Comparison of ENCODE assay signal across 8 cellular contexts in the genomic region with DNA sequence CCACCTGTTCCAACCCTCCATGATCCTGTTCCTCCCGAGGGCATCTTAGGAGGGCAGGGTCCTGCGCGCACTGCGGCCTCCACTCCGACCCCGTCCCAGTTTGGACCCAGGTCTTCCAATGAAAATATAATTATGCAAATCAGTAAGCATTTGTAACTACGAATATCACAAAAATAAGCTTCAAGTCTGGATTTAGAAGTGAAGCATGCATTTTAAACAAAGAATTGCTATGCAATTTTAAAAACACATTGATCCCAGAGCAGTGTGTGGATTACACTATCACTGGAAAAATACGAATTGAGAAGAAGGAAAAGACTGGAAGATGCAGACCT. TPM values are rescaled to one million over a fixed set of nuclear protein-coding genes. Genes with fewer than 3 reads are reported as not detected.
DNase-seq lines count a peak whose midpoint lies in the region; ATAC-seq lines count a peak whose summit lies in the region.

No MANE protein-coding gene starts in this region.

- peak overlapping the region; percentile 93 for H3K4me3 Mint-ChIP-seq in activated T-helper 2 cell treated with anti-CD3 and anti-CD28 coated beads, Interferon-gamma antibody, Interleukin-2, Interleukin-4, amounts not matched to agents 10 μg/mL and 5 μg/mL and 100 μg/mL, durations not matched to agents 14 hours and 24 hours and 36 hours (ENCODE audit: low read depth)

- DNase-seq in DMS79 treated with DMSO at 0.1 percent for 48 hours (lab: John Stamatoyannopoulos, UW) (peak; percentile 32), DMS79 (lab: John Stamatoyannopoulos, UW) (no peak), G401 (ENCODE audit: low spot score) (no peak)
- no peak for DNase-seq in activated T-helper 2 cell treated with anti-CD3 and anti-CD28 coated beads, Interferon-gamma antibody, Interleukin-2, Interleukin-4, amounts not matched to agents 10 μg/mL and 5 μg/mL and 100 μg/mL, durations not matched to agents 14 hours and 24 hours and 36 hours (ENCODE audit: low spot score)

- in situ Hi-C loops in G401 (cut with HindIII; ENCODE audit: low sequenced_read_pairs) = no loop called here

- peaks cover 5% of the 10 kb centered on the region for H3K27me3 Mint-ChIP-seq in activated T-helper 2 cell treated with anti-CD3 and anti-CD28 coated beads, Interferon-gamma antibody, Interleukin-2, Interleukin-4, amounts not matched to agents 10 μg/mL and 5 μg/mL and 100 μg/mL, durations not matched to agents 14 hours and 24 hours and 36 hours (ENCODE audit: low read depth)

- H3K27me3 ChIP-seq in iPS-20b (ENCODE audit: insufficient read depth, low read length) = no peaks in the 10 kb centered on the region
- H3K27me3 ChIP-seq in stomach smooth muscle (ENCODE audit: control insufficient read depth in 1 of 2, insufficient read depth in 2 of 2, low read length in 2 of 2) = no peaks in the 10 kb centered on the region

- intact Hi-C loops in activated T-helper 2 cell treated with anti-CD3 and anti-CD28 coated beads, Interferon-gamma antibody, Interleukin-2, Interleukin-4, amounts not matched to agents 10 μg/mL and 5 μg/mL and 100 μg/mL, durations not matched to agents 14 hours and 24 hours and 36 hours (cut with micrococcal nuclease) = no loop called here

- no peaks in the 10 kb centered on the region for H3K9me3 ChIP-seq in iPS-20b (ENCODE audit: insufficient read depth, low read depth, low read length)
- no peaks in the 10 kb centered on the region for H3K9me3 ChIP-seq in stomach smooth muscle (ENCODE audit: control insufficient read depth in 2 of 2, low read length in 2 of 2)

- H3K4me3 ChIP-seq in iPS-20b (ENCODE audit: low read length) = peak overlapping the region; percentile 98
- peak overlapping the region; percentile 94 to 100 for H3K4me3 ChIP-seq in stomach smooth muscle (ENCODE audit: low read length in 2 of 2)

- H3K27ac ChIP-seq in iPS-20b (ENCODE audit: low read length) (no peak overlapping the region), stomach smooth muscle (ENCODE audit: low read length) (peak overlapping the region; percentile 95)

- peaks cover 59% of the 10 kb centered on the region for H3K4me1 Mint-ChIP-seq in activated T-helper 2 cell treated with anti-CD3 and anti-CD28 coated beads, Interferon-gamma antibody, Interleukin-2, Interleukin-4, amounts not matched to agents 10 μg/mL and 5 μg/mL and 100 μg/mL, durations not matched to agents 14 hours and 24 hours and 36 hours (ENCODE audit: low read depth)

- H3K9ac ChIP-seq in iPS-20b (ENCODE audit: low read depth, low read length) = peak overlapping the region; percentile 89; the same call in 1 of the 2 replicates
- H3K9ac ChIP-seq in stomach smooth muscle (ENCODE audit: low read length in 2 of 2) = peak overlapping the region; percentile 83 to 96

- peaks cover 23% of the 10 kb centered on the region for H3K36me3 ChIP-seq in iPS-20b (ENCODE audit: insufficient read depth, low read depth, low read length)
- H3K36me3 ChIP-seq in stomach smooth muscle (ENCODE audit: control insufficient read depth in 2 of 2, insufficient read depth in 2 of 2, low read length in 2 of 2) = peaks cover 2 to 4% of the 10 kb centered on the region in 2 donors

- H3K4me1 ChIP-seq in iPS-20b (ENCODE audit: insufficient read depth, low read length) (peaks cover 2% of the 10 kb centered on the region; the same call in 1 of the 2 replicates), stomach smooth muscle (ENCODE audit: control insufficient read depth, insufficient read depth, low read length) (peaks cover 19% of the 10 kb centered on the region)

- peak overlapping the region; percentile 97 for H3K27ac Mint-ChIP-seq in activated T-helper 2 cell treated with anti-CD3 and anti-CD28 coated beads, Interferon-gamma antibody, Interleukin-2, Interleukin-4, amounts not matched to agents 10 μg/mL and 5 μg/mL and 100 μg/mL, durations not matched to agents 14 hours and 24 hours and 36 hours

- ATAC-seq in HG02763 (IDR thresholded peaks at IDR 0.05; ENCODE audit: unreplicated experiment) (no peak), HG03097 (IDR thresholded peaks at IDR 0.05; ENCODE audit: low FRiP score, unreplicated experiment) (no peak)

- peaks cover 4% of the 10 kb centered on the region for H3K9me3 Mint-ChIP-seq in activated T-helper 2 cell treated with anti-CD3 and anti-CD28 coated beads, Interferon-gamma antibody, Interleukin-2, Interleukin-4, amounts not matched to agents 10 μg/mL and 5 μg/mL and 100 μg/mL, durations not matched to agents 14 hours and 24 hours and 36 hours

- peaks cover 33% of the 10 kb centered on the region for H3K36me3 Mint-ChIP-seq in activated T-helper 2 cell treated with anti-CD3 and anti-CD28 coated beads, Interferon-gamma antibody, Interleukin-2, Interleukin-4, amounts not matched to agents 10 μg/mL and 5 μg/mL and 100 μg/mL, durations not matched to agents 14 hours and 24 hours and 36 hours (ENCODE audit: low read depth)

RNA-seq across cellular contexts. Expression of gene PRMT2, which starts 0.7 kb away (rescaled TPM):
- total RNA-seq in activated T-helper 2 cell treated with anti-CD3 and anti-CD28 coated beads, Interferon-gamma antibody, Interleukin-2, Interleukin-4, amounts not matched to agents 10 μg/mL and 5 μg/mL and 100 μg/mL, durations not matched to agents 14 hours and 24 hours and 36 hours = 71.0 and 73.9 TPM in 2 replicates
- 84.4 and 112 TPM in 2 replicates for total RNA-seq in G401 (2014; rRNA removed; shearing (Covaris generic))

RNA-seq across cellular contexts. Expression of gene S100B, which starts 31.3 kb away (rescaled TPM):
- total RNA-seq in activated T-helper 2 cell treated with anti-CD3 and anti-CD28 coated beads, Interferon-gamma antibody, Interleukin-2, Interleukin-4, amounts not matched to agents 10 μg/mL and 5 μg/mL and 100 μg/mL, durations not matched to agents 14 hours and 24 hours and 36 hours = not detected in 2 replicates
- not detected in 2 replicates for total RNA-seq in G401 (2014; rRNA removed; shearing (Covaris generic))
